In genomic region chr7:144356860-144357259, GRCh38 we compare ENCODE assay signal across 2 cellular contexts. TPM values are rescaled to one million over a fixed set of nuclear protein-coding genes. Genes with fewer than 3 reads are reported as not detected.
"Had no signal": no experiment of that assay in that cellular context is flagged by ENCODE, and none has a peak within 500 bp of the region (broad histone marks: within the 10 kb centered on the region; RNA-seq: fewer than 3 reads in every experiment).

No MANE protein-coding gene starts in this region.

RNA-seq across cellular contexts. Expression of gene ARHGEF5, which starts 1.7 kb away (rescaled TPM):
- total RNA-seq: G401 had no signal

RNA-seq across cellular contexts. Expression of gene OR2A1, which starts 44.6 kb away (rescaled TPM):
- total RNA-seq: G401 had no signal

RNA-seq across cellular contexts. Expression of gene NOBOX, which starts 46.6 kb away (rescaled TPM):
- total RNA-seq: G401, GM12878 had no signal
- polyA plus RNA-seq: GM12878 had no signal
